2 cellular contexts compared by ENCODE assay signal in the genomic region with DNA sequence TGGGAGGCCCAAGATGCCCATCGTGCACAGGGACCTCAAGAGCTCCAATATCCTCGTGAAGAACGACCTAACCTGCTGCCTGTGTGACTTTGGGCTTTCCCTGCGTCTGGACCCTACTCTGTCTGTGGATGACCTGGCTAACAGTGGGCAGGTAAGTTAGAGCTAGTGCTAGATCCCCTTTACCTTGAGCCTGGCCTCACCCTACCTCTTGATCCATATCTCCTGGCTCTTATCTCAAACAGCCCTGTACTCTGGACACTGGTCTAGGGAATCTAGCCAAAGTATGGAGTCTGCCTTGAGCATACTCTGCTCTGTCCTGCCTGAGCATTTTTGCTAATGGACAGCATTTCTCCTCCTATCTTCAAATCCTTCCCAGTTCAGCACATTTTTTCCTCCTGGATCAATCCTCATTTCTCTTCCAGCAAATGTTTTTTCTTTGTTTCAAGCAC.
TF ChIP-seq lines count a peak whose summit lies in the region.

No MANE protein-coding gene starts in this region.

TF ChIP-seq in IMR-90, 13 proteins besides CTCF, POLR2A, EP300 and RAD21:
- TF ChIP-seq MAFK (IDR thresholded peaks at IDR 0.05; ENCODE audit: low read depth, low read length) (no peak), BHLHE40 (IDR thresholded peaks at IDR 0.05; ENCODE audit: low read depth, low read length) (no peak), SMC3 (IDR thresholded peaks at IDR 0.05; ENCODE audit: low read depth, low read length) (no peak), FOS (IDR thresholded peaks at IDR 0.05; ENCODE audit: low read depth, low read length) (no peak), NFE2L2 (IDR thresholded peaks at IDR 0.05; ENCODE audit: low read depth, low read length) (no peak), MXI1 (IDR thresholded peaks at IDR 0.05; ENCODE audit: borderline replicate concordance, low read depth, low read length) (no peak), CEBPB (IDR thresholded peaks at IDR 0.05; ENCODE audit: low read depth, low read length) (no peak), RFX5 (IDR thresholded peaks at IDR 0.05; ENCODE audit: low read depth, low read length) (no peak), CHD1 (IDR thresholded peaks at IDR 0.05; ENCODE audit: low read depth, low read length) (no peak), MAZ (IDR thresholded peaks at IDR 0.05; ENCODE audit: borderline replicate concordance, low read depth, low read length) (no peak)
- TF ChIP-seq, protein P1, sequence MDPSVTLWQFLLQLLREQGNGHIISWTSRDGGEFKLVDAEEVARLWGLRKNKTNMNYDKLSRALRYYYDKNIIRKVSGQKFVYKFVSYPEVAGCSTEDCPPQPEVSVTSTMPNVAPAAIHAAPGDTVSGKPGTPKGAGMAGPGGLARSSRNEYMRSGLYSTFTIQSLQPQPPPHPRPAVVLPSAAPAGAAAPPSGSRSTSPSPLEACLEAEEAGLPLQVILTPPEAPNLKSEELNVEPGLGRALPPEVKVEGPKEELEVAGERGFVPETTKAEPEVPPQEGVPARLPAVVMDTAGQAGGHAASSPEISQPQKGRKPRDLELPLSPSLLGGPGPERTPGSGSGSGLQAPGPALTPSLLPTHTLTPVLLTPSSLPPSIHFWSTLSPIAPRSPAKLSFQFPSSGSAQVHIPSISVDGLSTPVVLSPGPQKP (IDR thresholded peaks at IDR 0.05; ENCODE audit: borderline replicate concordance, low read depth, low read length): no peak

TF ChIP-seq in SK-N-SH, 30 proteins besides CTCF, POLR2A, EP300 and RAD21:
- TF ChIP-seq POLR2AphosphoS5 (IDR thresholded peaks at IDR 0.05; ENCODE audit: low read depth, low read length): no peak
- TF ChIP-seq MEF2A (IDR thresholded peaks at IDR 0.05; ENCODE audit: borderline replicate concordance, low read depth): no peak
- TF ChIP-seq ELF1 (IDR thresholded peaks at IDR 0.05): no peak
- TF ChIP-seq RFX5 (IDR thresholded peaks at IDR 0.05; ENCODE audit: low read length): no peak
- TF ChIP-seq NFIC (IDR thresholded peaks at IDR 0.05; ENCODE audit: borderline replicate concordance): no peak
- no peak for TF ChIP-seq SMC3 (IDR thresholded peaks at IDR 0.05; ENCODE audit: low read depth, low read length)
- TF ChIP-seq, protein P2, sequence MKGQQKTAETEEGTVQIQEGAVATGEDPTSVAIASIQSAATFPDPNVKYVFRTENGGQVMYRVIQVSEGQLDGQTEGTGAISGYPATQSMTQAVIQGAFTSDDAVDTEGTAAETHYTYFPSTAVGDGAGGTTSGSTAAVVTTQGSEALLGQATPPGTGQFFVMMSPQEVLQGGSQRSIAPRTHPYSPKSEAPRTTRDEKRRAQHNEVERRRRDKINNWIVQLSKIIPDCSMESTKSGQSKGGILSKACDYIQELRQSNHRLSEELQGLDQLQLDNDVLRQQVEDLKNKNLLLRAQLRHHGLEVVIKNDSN (IDR thresholded peaks at IDR 0.05; ENCODE audit: borderline replicate concordance, low read depth): no peak
- no peak for TF ChIP-seq GABPA (IDR thresholded peaks at IDR 0.05; ENCODE audit: low read depth)
- no peak for TF ChIP-seq EZH2phosphoT487 (IDR thresholded peaks at IDR 0.05; ENCODE audit: borderline replicate concordance, low read depth)
- no peak for TF ChIP-seq MXI1 (IDR thresholded peaks at IDR 0.05; ENCODE audit: low read depth, low read length)
- TF ChIP-seq TAF1 (IDR thresholded peaks at IDR 0.05; ENCODE audit: borderline replicate concordance, low read depth, low read length): no peak
- no peak for TF ChIP-seq TCF12 (IDR thresholded peaks at IDR 0.05)
- TF ChIP-seq JUND (IDR thresholded peaks at IDR 0.05): no peak
- TF ChIP-seq, protein P3, sequence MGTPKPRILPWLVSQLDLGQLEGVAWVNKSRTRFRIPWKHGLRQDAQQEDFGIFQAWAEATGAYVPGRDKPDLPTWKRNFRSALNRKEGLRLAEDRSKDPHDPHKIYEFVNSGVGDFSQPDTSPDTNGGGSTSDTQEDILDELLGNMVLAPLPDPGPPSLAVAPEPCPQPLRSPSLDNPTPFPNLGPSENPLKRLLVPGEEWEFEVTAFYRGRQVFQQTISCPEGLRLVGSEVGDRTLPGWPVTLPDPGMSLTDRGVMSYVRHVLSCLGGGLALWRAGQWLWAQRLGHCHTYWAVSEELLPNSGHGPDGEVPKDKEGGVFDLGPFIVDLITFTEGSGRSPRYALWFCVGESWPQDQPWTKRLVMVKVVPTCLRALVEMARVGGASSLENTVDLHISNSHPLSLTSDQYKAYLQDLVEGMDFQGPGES (IDR thresholded peaks at IDR 0.05; ENCODE audit: low read depth, low read length): no peak
- no peak for TF ChIP-seq YY1 (IDR thresholded peaks at IDR 0.05; ENCODE audit: low read depth)
- TF ChIP-seq FOSL2 (IDR thresholded peaks at IDR 0.05; ENCODE audit: borderline replicate concordance, low read depth): no peak
- TF ChIP-seq GATA2 (CRISPR knock-in tag; IDR thresholded peaks at IDR 0.05): no peak
